ENCODE assay signal across 13 cellular contexts in the genomic region with DNA sequence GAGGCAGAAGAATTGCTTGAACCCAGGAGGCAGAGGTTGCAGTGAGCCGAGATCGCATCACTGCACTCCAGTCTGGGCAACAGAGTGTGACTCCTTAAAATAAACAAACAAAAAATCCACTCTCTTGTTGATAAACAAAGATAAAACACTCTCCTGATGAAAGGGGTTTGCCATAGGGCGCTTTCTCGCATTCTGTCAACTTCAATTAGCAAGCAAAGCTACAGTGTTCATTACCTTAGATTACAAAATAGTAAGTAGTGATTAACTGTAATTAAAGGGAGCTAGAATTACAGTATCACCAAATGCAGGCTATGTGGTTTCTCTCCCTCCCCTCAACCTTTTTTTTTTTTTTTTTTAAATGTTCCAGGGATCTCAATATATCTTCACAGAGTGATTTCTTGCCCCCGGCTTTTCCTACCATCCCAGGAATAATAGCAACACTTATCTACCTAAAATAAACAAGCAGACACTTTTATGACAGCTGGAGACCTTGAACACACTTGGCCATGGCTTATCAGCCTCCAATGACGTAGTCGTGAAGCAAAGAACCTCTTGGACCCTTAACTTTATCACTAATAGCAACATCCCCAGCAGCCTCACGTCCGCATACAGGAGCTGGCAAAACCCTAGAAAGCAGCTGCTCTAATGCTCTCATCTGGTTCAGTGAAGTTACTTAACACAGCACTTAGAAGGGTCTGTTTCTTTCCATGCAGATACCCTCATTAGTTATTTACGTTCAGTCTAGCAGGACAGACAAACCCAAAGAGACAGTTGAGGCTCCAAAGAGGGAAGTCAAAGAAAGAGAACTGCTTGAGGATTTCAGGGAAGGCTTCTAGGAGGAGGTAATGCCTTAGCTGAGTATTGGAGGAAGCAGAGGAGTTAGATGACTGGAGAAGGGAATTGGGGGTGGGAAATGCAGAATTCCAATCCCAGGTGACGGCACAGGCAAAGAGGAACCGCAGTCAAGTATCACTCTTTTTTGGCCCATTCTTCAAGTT. TPM values are rescaled to one million over a fixed set of nuclear protein-coding genes. Genes with fewer than 3 reads are reported as not detected.
A peak's percentile ranks its signal among the peaks of the same experiment; 100 is the strongest.
DNase-seq lines count a peak whose midpoint lies in the region; ATAC-seq, FAIRE-seq and TF ChIP-seq lines count a peak whose summit lies in the region.
"Had no signal": no experiment of that assay in that cellular context is flagged by ENCODE, and none has a peak within 500 bp of the region (broad histone marks: within the 10 kb centered on the region; RNA-seq: fewer than 3 reads in every experiment).

No MANE protein-coding gene starts in this region.

- H3K27ac Mint-ChIP-seq in activated B cell treated with CpG ODN at 0.5 μM for 24 hours, result peak overlapping the region; percentile 32
- H3K27ac Mint-ChIP-seq: T-helper 2 cell treated with Interferon-gamma antibody and Interleukin-4, amounts not matched to agents 5 μg/mL and 100 μg/mL, for 36 hours had no signal

- POLR2A ChIA-PET in activated B cell treated with CpG ODN at 0.5 μM for 24 hours (lab: Charles Lee), result interaction anchor here (0.6 to 1.1 kb wide), 4 partner anchors 9 to 223 kb away, joined by 3 to 5 read pairs (median 4); no protein-coding TSS in a partner anchor

- intact Hi-C loops in Right ventricle myocardium superior (cut with DNase I) (no loop called here), cardiac septum (cut with DNase I) (no loop called here), activated B cell treated with CpG ODN at 0.5 μM for 24 hours (cut with micrococcal nuclease) (no loop called here), left lung (cut with DNase I) (no loop called here), kidney (cut with DNase I) (no loop called here)

- FAIRE-seq in kidney (lab: Jason Lieb, UNC), result no peak

- DNase-seq in Right ventricle myocardium superior, result no peak
- DNase-seq in cardiac septum (ENCODE audit: low spot score), result no peak
- no peak for DNase-seq in activated B cell treated with CpG ODN at 0.5 μM for 24 hours
- no peak for DNase-seq in left lung
- DNase-seq in NCI-H2171 (lab: John Stamatoyannopoulos, UW), result no peak
- DNase-seq in kidney, result no peak
- DNase-seq in activated CD4-positive, alpha-beta T cell treated with anti-CD3 and anti-CD28 coated beads for 4 hours, result no peak
- DNase-seq: AML-193; nucleus accumbens; stimulated activated naive CD4-positive, alpha-beta T cell treated with Interleukin-2 at 50 U/mL for 16 hours had no signal

- H3K4me1 ChIP-seq in left lung (peaks cover 16 to 29% of the 10 kb centered on the region in 2 donors), kidney (ENCODE audit: control insufficient read depth in 1 of 2, insufficient read depth in 1 of 2, low read depth in 1 of 2, low read length in 2 of 2) (peaks cover 9 to 23% of the 10 kb centered on the region in 2 donors)

- H3K36me3 ChIP-seq in left lung (peaks cover 0 to 8% of the 10 kb centered on the region in 2 donors), kidney (ENCODE audit: control insufficient read depth in 1 of 2, insufficient read depth in 2 of 2, low read length in 2 of 2) (no peaks in the 10 kb centered on the region)

- H3K4me3 ChIP-seq in left lung, result no peak overlapping the region
- no peak overlapping the region for H3K4me3 ChIP-seq in kidney (ENCODE audit: low read length in 2 of 2)

- no peaks in the 10 kb centered on the region for H3K9me3 Mint-ChIP-seq in activated B cell treated with CpG ODN at 0.5 μM for 24 hours
- H3K9me3 Mint-ChIP-seq: T-helper 2 cell treated with Interferon-gamma antibody and Interleukin-4, amounts not matched to agents 5 μg/mL and 100 μg/mL, for 36 hours had no signal

- H3K9me3 ChIP-seq in left lung (no peaks in the 10 kb centered on the region), kidney (ENCODE audit: control insufficient read depth in 1 of 2, low read length in 2 of 2) (no peaks in the 10 kb centered on the region)

- H3K4me3 Mint-ChIP-seq in activated B cell treated with CpG ODN at 0.5 μM for 24 hours, result no peak overlapping the region
- H3K4me3 Mint-ChIP-seq: T-helper 2 cell treated with Interferon-gamma antibody and Interleukin-4, amounts not matched to agents 5 μg/mL and 100 μg/mL, for 36 hours had no signal

- H3K27ac ChIP-seq in left lung, result peak overlapping the region in 1 of 2 donors; percentile 2
- H3K27ac ChIP-seq in kidney (ENCODE audit: low read depth in 2 of 2, low read length in 2 of 2), result no peak overlapping the region

- TF ChIP-seq CTCF in activated B cell treated with CpG ODN at 0.5 μM for 24 hours (IDR thresholded peaks at IDR 0.05) (no peak), left lung (IDR thresholded peaks at IDR 0.05) (no peak), kidney (IDR thresholded peaks at IDR 0.05; ENCODE audit: borderline replicate concordance, extremely low read depth, insufficient read depth) (no peak)

- H3K4me1 Mint-ChIP-seq in activated B cell treated with CpG ODN at 0.5 μM for 24 hours, result peaks cover 26% of the 10 kb centered on the region

- no peaks in the 10 kb centered on the region for H3K27me3 Mint-ChIP-seq in activated B cell treated with CpG ODN at 0.5 μM for 24 hours

- peaks cover 49% of the 10 kb centered on the region for H3K36me3 Mint-ChIP-seq in activated B cell treated with CpG ODN at 0.5 μM for 24 hours (ENCODE audit: low read depth)

- no peak overlapping the region for H3K9ac ChIP-seq in kidney (ENCODE audit: low read length in 2 of 2)

- H3K27me3 ChIP-seq in left lung, result no peaks in the 10 kb centered on the region

- ATAC-seq in Right ventricle myocardium superior (ENCODE audit: poor library complexity) (peak; percentile 86), activated B cell treated with CpG ODN at 0.5 μM for 24 hours (ENCODE audit: low read depth) (no peak), left lung (peak; percentile 74), HG03354 (IDR thresholded peaks at IDR 0.05; ENCODE audit: poor library complexity, severe bottlenecking, unreplicated experiment) (no peak)
- ATAC-seq: HCT116 had no signal

- CTCF ChIA-PET in activated B cell treated with CpG ODN at 0.5 μM for 24 hours (lab: Charles Lee), result interaction anchor here (1.3 kb wide), 1 partner anchor 98 kb away, joined by 3 read pairs; no protein-coding TSS in a partner anchor

RNA-seq across cellular contexts. Expression of gene NEDD9, which starts 37.9 kb away (rescaled TPM):
- total RNA-seq in Right ventricle myocardium superior (23.7 TPM), cardiac septum (14.1 TPM), activated B cell treated with CpG ODN at 0.5 μM for 24 hours (57.4 and 61.9 TPM in 2 replicates), left lung (100 to 1,000 TPM; 101 to 193 TPM), kidney (101 TPM)
- polyA plus RNA-seq in kidney (ENCODE audit: insufficient read depth, low read depth, low replicate concordance), result 19.2 TPM

Comparison
In these comparisons a context has a peak if more than half of its experiments do, and no peak if none do; other contexts are left out.
1. ATAC-seq: peak in Right ventricle myocardium superior (single experiment) and left lung (single experiment); none in activated B cell treated with CpG ODN at 0.5 μM for 24 hours (single experiment) and HG03354 (single experiment).